In the genomic region with DNA sequence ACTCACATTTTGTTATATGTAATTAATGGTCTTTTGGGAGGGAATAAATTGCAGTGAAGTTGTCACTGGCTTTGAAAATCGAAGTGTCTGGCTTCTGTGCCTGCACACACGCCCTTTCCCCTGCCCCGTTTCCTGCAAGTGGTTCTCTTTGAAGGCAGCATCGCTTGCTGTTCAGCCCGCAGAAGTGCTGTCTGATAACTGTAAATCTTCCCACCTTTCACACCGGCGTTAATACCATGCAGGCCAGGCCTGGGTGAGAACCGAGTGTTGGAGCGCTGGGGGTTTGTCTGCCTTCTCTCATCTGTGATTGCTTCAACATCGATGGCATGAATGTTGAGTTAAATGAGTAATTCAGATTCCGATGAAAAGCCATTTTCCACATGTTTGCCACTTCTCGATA, we compare ENCODE assay signal across 17 cellular contexts. TPM values are rescaled to one million over a fixed set of nuclear protein-coding genes. Genes with fewer than 3 reads are reported as not detected.
DNase-seq lines count a peak whose midpoint lies in the region; ATAC-seq and TF ChIP-seq lines count a peak whose summit lies in the region.
"Had no signal": no experiment of that assay in that cellular context is flagged by ENCODE, and none has a peak within 500 bp of the region (broad histone marks: within the 10 kb centered on the region; RNA-seq: fewer than 3 reads in every experiment).

No MANE protein-coding gene starts in this region.

- no peaks in the 10 kb centered on the region for H3K9me3 Mint-ChIP-seq in activated naive CD4-positive, alpha-beta T cell treated with anti-CD3 and anti-CD28 coated beads, Interleukin-2, amount 10 ng/mL, durations not matched to agents 7 days and 5 days
- no peaks in the 10 kb centered on the region for H3K9me3 Mint-ChIP-seq in activated naive CD4-positive, alpha-beta T cell treated with anti-CD3 and anti-CD28 coated beads, Interleukin-2, amount 50 U/mL, for 72 hours
- H3K9me3 Mint-ChIP-seq: CD8-positive, alpha-beta memory T cell; H9 had no signal

- H3K4me1 ChIP-seq in thoracic aorta (ENCODE audit: control insufficient read depth in 1 of 2, low read depth in 2 of 2) = peaks cover 9 to 36% of the 10 kb centered on the region in 2 donors
- H3K4me1 ChIP-seq: BLaER1 had no signal

- no peaks in the 10 kb centered on the region for H3K9me3 ChIP-seq in thoracic aorta
- H3K9me3 ChIP-seq: BLaER1 had no signal

- intact Hi-C loops in head of caudate nucleus (cut with DNase I) = no loop called here

- no peaks in the 10 kb centered on the region for H3K27me3 Mint-ChIP-seq in activated naive CD4-positive, alpha-beta T cell treated with anti-CD3 and anti-CD28 coated beads, Interleukin-2, amount 10 ng/mL, durations not matched to agents 7 days and 5 days
- H3K27me3 Mint-ChIP-seq: CD8-positive, alpha-beta memory T cell had no signal

- H3K27ac ChIP-seq in thoracic aorta (peak overlapping the region; percentile 69 to 70), coronary artery (no peak overlapping the region)
- H3K27ac ChIP-seq: BLaER1 had no signal

- no peaks in the 10 kb centered on the region for H3K27me3 ChIP-seq in thoracic aorta (replicated peaks; ENCODE audit: insufficient read depth)
- H3K27me3 ChIP-seq: BLaER1 had no signal

- no peak for TF ChIP-seq CTCF in thoracic aorta (IDR thresholded peaks at IDR 0.05)
- TF ChIP-seq CTCF in coronary artery (IDR thresholded peaks at IDR 0.05) = no peak

- H3K27ac Mint-ChIP-seq in activated naive CD4-positive, alpha-beta T cell treated with anti-CD3 and anti-CD28 coated beads, Interleukin-2, amount 10 ng/mL, durations not matched to agents 7 days and 5 days = no peak overlapping the region
- H3K27ac Mint-ChIP-seq in activated naive CD4-positive, alpha-beta T cell treated with anti-CD3 and anti-CD28 coated beads, Interleukin-2, amount 50 U/mL, for 72 hours = peak overlapping the region in 1 of 2 donors; percentile 77
- H3K27ac Mint-ChIP-seq: H9 had no signal

- ATAC-seq in activated naive CD4-positive, alpha-beta T cell treated with anti-CD3 and anti-CD28 coated beads, Interleukin-2, amount 50 U/mL, for 72 hours = no peak
- ATAC-seq in thoracic aorta (ENCODE audit: insufficient number of reproducible peaks, low FRiP score, low read depth) = no peak

- no peaks in the 10 kb centered on the region for H3K36me3 ChIP-seq in thoracic aorta
- H3K36me3 ChIP-seq: BLaER1 had no signal

- peak; percentile 39 for DNase-seq in activated naive CD4-positive, alpha-beta T cell treated with anti-CD3 and anti-CD28 coated beads, Interleukin-2, amount 10 ng/mL, durations not matched to agents 7 days and 5 days
- no peak for DNase-seq in activated naive CD4-positive, alpha-beta T cell treated with anti-CD3 and anti-CD28 coated beads, Interleukin-2, amount 50 U/mL, for 72 hours (ENCODE audit: low spot score in 2 of 2)
- DNase-seq in Jurkat, Clone E6-1 (ENCODE audit: low read depth, low spot score) = peak; percentile 83
- peak; percentile 4 for DNase-seq in central memory CD4-positive, alpha-beta T cell
- no peak for DNase-seq in thoracic aorta (ENCODE audit: low spot score)
- no peak for DNase-seq in head of caudate nucleus
- no peak for DNase-seq in coronary artery (ENCODE audit: low spot score)
- DNase-seq: H9, KG1, NCI-H1417, NCI-H187, NCI-H226, NCI-H524, NCI-H82, OCI-M1 had no signal

- no peaks in the 10 kb centered on the region for H3K36me3 Mint-ChIP-seq in activated naive CD4-positive, alpha-beta T cell treated with anti-CD3 and anti-CD28 coated beads, Interleukin-2, amount 10 ng/mL, durations not matched to agents 7 days and 5 days
- H3K36me3 Mint-ChIP-seq in activated naive CD4-positive, alpha-beta T cell treated with anti-CD3 and anti-CD28 coated beads, Interleukin-2, amount 50 U/mL, for 72 hours = no peaks in the 10 kb centered on the region
- H3K36me3 Mint-ChIP-seq: CD8-positive, alpha-beta memory T cell had no signal

- H3K4me3 Mint-ChIP-seq in activated naive CD4-positive, alpha-beta T cell treated with anti-CD3 and anti-CD28 coated beads, Interleukin-2, amount 10 ng/mL, durations not matched to agents 7 days and 5 days = no peak overlapping the region
- H3K4me3 Mint-ChIP-seq: CD8-positive, alpha-beta memory T cell; H9 had no signal

- H3K4me3 ChIP-seq in Jurkat, Clone E6-1 (ENCODE audit: low read length) = no peak overlapping the region
- H3K4me3 ChIP-seq in thoracic aorta (peak overlapping the region; percentile 8), coronary artery (no peak overlapping the region)
- H3K4me3 ChIP-seq: BLaER1 had no signal

- CTCF ChIA-PET in activated naive CD4-positive, alpha-beta T cell treated with anti-CD3 and anti-CD28 coated beads, Interleukin-2, amount 10 ng/mL, durations not matched to agents 7 days and 5 days (lab: Charles Lee) = interaction anchor here (1.3 kb wide), 1 partner anchor 354 kb away, joined by 3 read pairs; no protein-coding TSS in a partner anchor

- H3K4me1 Mint-ChIP-seq in activated naive CD4-positive, alpha-beta T cell treated with anti-CD3 and anti-CD28 coated beads, Interleukin-2, amount 10 ng/mL, durations not matched to agents 7 days and 5 days = peaks cover 10% of the 10 kb centered on the region
- H3K4me1 Mint-ChIP-seq: CD8-positive, alpha-beta memory T cell had no signal

RNA-seq across cellular contexts. Expression of a gene that starts 37.9 kb away (rescaled TPM):
- 1,000 to 10,000 TPM; 1,392 to 1,582 TPM for total RNA-seq in activated naive CD4-positive, alpha-beta T cell treated with anti-CD3 and anti-CD28 coated beads, Interleukin-2, amount 50 U/mL, for 72 hours
- polyA plus RNA-seq in Jurkat, Clone E6-1 (2012; ENCODE audit: insufficient read depth, insufficient read length) = 4,714 TPM
- total RNA-seq in thoracic aorta = 100 to 1,000 TPM; 511 to 520 TPM

Comparison
In these comparisons a context has a peak if more than half of its experiments do, and no peak if none do; other contexts are left out.
1. DNase-seq: peak in activated naive CD4-positive, alpha-beta T cell treated with anti-CD3 and anti-CD28 coated beads, Interleukin-2, amount 10 ng/mL, durations not matched to agents 7 days and 5 days (single experiment), Jurkat, Clone E6-1 (single experiment) and central memory CD4-positive, alpha-beta T cell (single experiment); none in activated naive CD4-positive, alpha-beta T cell treated with anti-CD3 and anti-CD28 coated beads, Interleukin-2, amount 50 U/mL, for 72 hours (0 of 2), thoracic aorta (single experiment), head of caudate nucleus (0 of 42) and coronary artery (single experiment).
2. H3K27ac ChIP-seq: peak in thoracic aorta (2 of 2); none in coronary artery (0 of 2).